ENCODE assay signal across 8 cellular contexts in genomic region chr1:39653546-39654031, GRCh38. TPM values are rescaled to one million over a fixed set of nuclear protein-coding genes. Genes with fewer than 3 reads are reported as not detected.
DNase-seq lines count a peak whose midpoint lies in the region; ATAC-seq, FAIRE-seq and TF ChIP-seq lines count a peak whose summit lies in the region.

No MANE protein-coding gene starts in this region.

- H3K9me3 Mint-ChIP-seq in activated B cell treated with CpG ODN at 0.5 μM for 24 hours, result no peaks in the 10 kb centered on the region

- peak; percentile 41 to 75 for DNase-seq in A549 (ENCODE audit: low read depth in 1 of 2, low spot score in 1 of 2)
- DNase-seq in GM19238 (ENCODE audit: insufficient read length, low spot score), result peak; percentile 53
- DNase-seq in NCI-H2196 (lab: John Stamatoyannopoulos, UW; ENCODE audit: unreplicated experiment), result peak; percentile 78
- peak; percentile 53 for DNase-seq in activated B cell treated with CpG ODN at 0.5 μM for 24 hours
- DNase-seq in central memory CD4-positive, alpha-beta T cell, result peak; percentile 58
- peak; percentile 82 for DNase-seq in kidney tubule cell (ENCODE audit: low spot score)
- peak; percentile 82 for DNase-seq in stimulated activated CD4-positive, alpha-beta T cell treated with anti-CD3 and anti-CD28 coated beads, Interleukin-1b, Interleukin-23, amount 100 ng/mL, for 48 hours

- peak; percentile 73 to 79 for TF ChIP-seq RAD21 in A549 (conservative IDR thresholded peaks at IDR 0.05 in 1 of 2, IDR thresholded peaks at IDR 0.05 in 1 of 2)

- TF ChIP-seq CTCF in A549 (IDR thresholded peaks at IDR 0.05) (peak; percentile 74), activated B cell treated with CpG ODN at 0.5 μM for 24 hours (IDR thresholded peaks at IDR 0.05) (peak; percentile 75)

- no peaks in the 10 kb centered on the region for H3K4me1 ChIP-seq in A549

- CTCF ChIA-PET in A549 (lab: Yijun Ruan, JAX), result interaction anchor here (0.6 to 10.0 kb wide), 28 partner anchors 9 to 560 kb away, joined by 3 to 143 read pairs (median 4); partner anchors contain the start of genes HEYL, NT5C1A and PABPC4
- CTCF ChIA-PET in activated B cell treated with CpG ODN at 0.5 μM for 24 hours (lab: Charles Lee), result interaction anchor here (0.8 to 5.5 kb wide), 7 partner anchors 12 to 100 kb away, joined by 3 to 63 read pairs (median 4); partner anchors contain the start of gene HEYL

- 0 out of 3 replicates have a peak overlapping the region, but pooled peaks have one; percentile 27 for H3K4me2 ChIP-seq in A549

- WGBS in A549 (ENCODE audit: missing lambda C conversion rate), result 6% methylated on average over 5 of the region's 8 CpGs

- peaks cover 7% of the 10 kb centered on the region for H3K4me1 Mint-ChIP-seq in activated B cell treated with CpG ODN at 0.5 μM for 24 hours

- H3K4me3 Mint-ChIP-seq in activated B cell treated with CpG ODN at 0.5 μM for 24 hours, result no peak overlapping the region

- no peak overlapping the region for H3K27ac ChIP-seq in A549

- no peak overlapping the region for H3K4me3 ChIP-seq in A549

- H3K27ac Mint-ChIP-seq in activated B cell treated with CpG ODN at 0.5 μM for 24 hours, result no peak overlapping the region

- H3K27me3 Mint-ChIP-seq in activated B cell treated with CpG ODN at 0.5 μM for 24 hours, result peaks cover 14% of the 10 kb centered on the region

- TF ChIP-seq EP300 in A549 (IDR thresholded peaks at IDR 0.05), result no peak

- intact Hi-C loops in activated B cell treated with CpG ODN at 0.5 μM for 24 hours (cut with micrococcal nuclease), result loop anchor here (1.0 kb wide), 3 partner anchors 47 to 555 kb away; no protein-coding TSS in a partner anchor

- H3K9me3 ChIP-seq in A549, result no peaks in the 10 kb centered on the region

- no peaks in the 10 kb centered on the region for H3K36me3 Mint-ChIP-seq in activated B cell treated with CpG ODN at 0.5 μM for 24 hours (ENCODE audit: low read depth)

- ATAC-seq in A549, result peak; percentile 82 to 86
- ATAC-seq in activated B cell treated with CpG ODN at 0.5 μM for 24 hours (ENCODE audit: low read depth), result peak; percentile 80
- ATAC-seq in GM18858 (IDR thresholded peaks at IDR 0.05; ENCODE audit: unreplicated experiment), result no peak

- POLR2A ChIA-PET in A549 (lab: Yijun Ruan, JAX), result interaction anchor here (0.8 kb wide), 1 partner anchor 47 kb away, joined by 5 read pairs; no protein-coding TSS in a partner anchor
- POLR2A ChIA-PET in activated B cell treated with CpG ODN at 0.5 μM for 24 hours (lab: Charles Lee), result no interaction called here

- FAIRE-seq in A549 (lab: Jason Lieb, UNC), result no peak

- no peak for TF ChIP-seq POLR2A in A549 (IDR thresholded peaks at IDR 0.05; ENCODE audit: low read length)

TF ChIP-seq in A549, 52 proteins besides CTCF, POLR2A, EP300 and RAD21:
- no peak for TF ChIP-seq GATA3 (IDR thresholded peaks at IDR 0.05; ENCODE audit: borderline replicate concordance)
- TF ChIP-seq, protein P1, sequence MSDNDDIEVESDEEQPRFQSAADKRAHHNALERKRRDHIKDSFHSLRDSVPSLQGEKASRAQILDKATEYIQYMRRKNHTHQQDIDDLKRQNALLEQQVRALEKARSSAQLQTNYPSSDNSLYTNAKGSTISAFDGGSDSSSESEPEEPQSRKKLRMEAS (IDR thresholded peaks at IDR 0.05), result 0 out of 2 replicates have a peak, but pooled peaks have one; percentile 11
- no peak for TF ChIP-seq RCOR1 (IDR thresholded peaks at IDR 0.05; ENCODE audit: low read depth, low read length)
- peak; percentile 63 for TF ChIP-seq SMC3 (IDR thresholded peaks at IDR 0.05)
- no peak for TF ChIP-seq CHD2 (IDR thresholded peaks at IDR 0.05; ENCODE audit: low read length, partially characterized antibody)

RNA-seq across cellular contexts. Expression of gene HEYL, which starts 14.1 kb away (rescaled TPM):
- polyA plus RNA-seq in A549 (2011; rRNA removed), result 2.2 and 2.9 TPM in 2 replicates
- 1.9 and 2.7 TPM in 2 replicates for polyA plus RNA-seq in A549 (2012; cell fraction: cytosol; rRNA removed)
- polyA plus RNA-seq in A549 (2012; cell fraction: nucleus; rRNA removed), result 3.0 and 3.5 TPM in 2 replicates
- polyA plus RNA-seq in A549 (2017; fragmentation: RNase III; extraction: RNeasy Plus Mini Kit Qiagen cat#74134 plus additional on column Dnase treatment), result 2.0 to 2.3 TPM (median 2.2 TPM) in 3 replicates
- 2.5 and 3.5 TPM in 2 replicates for polyA minus RNA-seq in A549 (2011; rRNA and poly(A)+ RNA removed)
- total RNA-seq in activated B cell treated with CpG ODN at 0.5 μM for 24 hours, result not detected in 2 replicates

RNA-seq across cellular contexts. Expression of gene NT5C1A, which starts 18.3 kb away (rescaled TPM):
- polyA plus RNA-seq in A549 (2011; rRNA removed) (not detected in 2 replicates), A549 (2017; fragmentation: RNase III; extraction: RNeasy Plus Mini Kit Qiagen cat#74134 plus additional on column Dnase treatment) (not detected in 3 replicates)
- not detected in 2 replicates for polyA plus RNA-seq in A549 (2012; cell fraction: cytosol; rRNA removed)
- polyA plus RNA-seq in A549 (2012; cell fraction: nucleus; rRNA removed), result not detected in 2 replicates
- 0.58 TPM in 1 of 2 replicates, not detected in the other for polyA minus RNA-seq in A549 (2011; rRNA and poly(A)+ RNA removed)
- not detected in 2 replicates for total RNA-seq in activated B cell treated with CpG ODN at 0.5 μM for 24 hours

RNA-seq across cellular contexts. Expression of gene HPCAL4, which starts 37.6 kb away (rescaled TPM):
- 0.09 TPM in 2 replicates for polyA plus RNA-seq in A549 (2011; rRNA removed)
- polyA plus RNA-seq in A549 (2012; cell fraction: cytosol; rRNA removed), result 0.03 and 0.05 TPM in 2 replicates
- polyA plus RNA-seq in A549 (2012; cell fraction: nucleus; rRNA removed), result 0.04 and 0.05 TPM in 2 replicates
- polyA plus RNA-seq in A549 (2017; fragmentation: RNase III; extraction: RNeasy Plus Mini Kit Qiagen cat#74134 plus additional on column Dnase treatment), result 0.08 to 0.14 TPM (median 0.09 TPM) in 3 replicates
- 0.15 and 0.17 TPM in 2 replicates for polyA minus RNA-seq in A549 (2011; rRNA and poly(A)+ RNA removed)
- not detected in 2 replicates for total RNA-seq in activated B cell treated with CpG ODN at 0.5 μM for 24 hours
